24 cellular contexts compared by ENCODE assay signal in genomic region chr3:134928819-134929218, GRCh38.
"Had no signal": no experiment of that assay in that cellular context is flagged by ENCODE, and none has a peak within 500 bp of the region (broad histone marks: within the 10 kb centered on the region; RNA-seq: fewer than 3 reads in every experiment).

No MANE protein-coding gene starts in this region.

- H3K27me3 ChIP-seq: brain microvascular endothelial cell, Peyer's patch, SJCRH30 had no signal

- FAIRE-seq: colon had no signal

- H3K27ac ChIP-seq: brain microvascular endothelial cell, cardiac muscle cell, Peyer's patch, RWPE1, SJCRH30, VCaP had no signal

- H3K4me3 ChIP-seq: cardiac muscle cell, Peyer's patch, SJCRH30 had no signal

- H3K9me3 Mint-ChIP-seq: activated CD8-positive, alpha-beta T cell treated with anti-CD3 and anti-CD28 coated beads for 36 hours; activated T-helper 1 cell treated with anti-CD3 and anti-CD28 coated beads, Interleukin-12 subunit alpha, Interleukin-12 subunit beta, Interleukin-2, Interleukin-4 antibody, amounts not matched to agents 30 ng/mL and 10 ng/mL and 1 ng/mL, durations not matched to agents 14 hours and 24 hours and 36 hours had no signal

- H3K4me1 ChIP-seq: Peyer's patch, SJCRH30 had no signal

- H3K4me1 Mint-ChIP-seq: activated naive CD8-positive, alpha-beta T cell treated with anti-CD3 and anti-CD28 coated beads for 36 hours had no signal

- H3K4me2 ChIP-seq: SK-N-SH had no signal

- H3K9me3 ChIP-seq: SJCRH30 had no signal

- H3K9ac ChIP-seq: SK-N-SH had no signal

- DNase-seq: activated CD4-positive, alpha-beta T cell treated with anti-CD3 and anti-CD28 coated beads, Interleukin-2, amount 50 U/mL, for 1 hour; activated CD4-positive, CD25-positive, alpha-beta regulatory T cell; activated CD8-positive, alpha-beta memory T cell treated with anti-CD3 and anti-CD28 coated beads, Interleukin-2, amount 50 U/mL, for 4 hours; activated CD8-positive, alpha-beta T cell treated with anti-CD3 and anti-CD28 coated beads for 36 hours; activated naive CD4-positive, alpha-beta T cell treated with anti-CD3 and anti-CD28 coated beads for 36 hours; activated naive CD8-positive, alpha-beta T cell treated with anti-CD3 and anti-CD28 coated beads for 36 hours; brain microvascular endothelial cell; cerebellar nuclear complex; NCI-H1092; NCI-H1417 treated with DMSO at 0.1 percent for 48 hours; NCI-H1694; NCI-H2029; NCI-H510A treated with DMSO at 0.1 percent for 48 hours; NCI-H69; Peyer's patch; Right ventricle myocardium superior; SJCRH30; SK-N-SH; T-helper 1 cell had no signal

- ATAC-seq: activated CD8-positive, alpha-beta T cell treated with anti-CD3 and anti-CD28 coated beads for 36 hours had no signal

- H3K27me3 Mint-ChIP-seq: activated CD8-positive, alpha-beta T cell treated with anti-CD3 and anti-CD28 coated beads for 36 hours; activated naive CD8-positive, alpha-beta T cell treated with anti-CD3 and anti-CD28 coated beads for 36 hours had no signal

- H3K27ac Mint-ChIP-seq: activated CD8-positive, alpha-beta T cell treated with anti-CD3 and anti-CD28 coated beads for 36 hours; activated naive CD4-positive, alpha-beta T cell treated with anti-CD3 and anti-CD28 coated beads for 36 hours; activated naive CD8-positive, alpha-beta T cell treated with anti-CD3 and anti-CD28 coated beads for 36 hours; activated T-helper 1 cell treated with anti-CD3 and anti-CD28 coated beads, Interleukin-12 subunit alpha, Interleukin-12 subunit beta, Interleukin-2, Interleukin-4 antibody, amounts not matched to agents 30 ng/mL and 10 ng/mL and 1 ng/mL, durations not matched to agents 14 hours and 24 hours and 36 hours had no signal

- H3K4me3 Mint-ChIP-seq: activated CD8-positive, alpha-beta T cell treated with anti-CD3 and anti-CD28 coated beads for 36 hours; activated naive CD4-positive, alpha-beta T cell treated with anti-CD3 and anti-CD28 coated beads for 36 hours; activated naive CD8-positive, alpha-beta T cell treated with anti-CD3 and anti-CD28 coated beads for 36 hours; activated T-helper 1 cell treated with anti-CD3 and anti-CD28 coated beads, Interleukin-12 subunit alpha, Interleukin-12 subunit beta, Interleukin-2, Interleukin-4 antibody, amounts not matched to agents 30 ng/mL and 10 ng/mL and 1 ng/mL, durations not matched to agents 14 hours and 24 hours and 36 hours had no signal

- H3K36me3 Mint-ChIP-seq: activated naive CD8-positive, alpha-beta T cell treated with anti-CD3 and anti-CD28 coated beads for 36 hours had no signal

- H3K36me3 ChIP-seq: brain microvascular endothelial cell, cardiac muscle cell, Peyer's patch, SJCRH30 had no signal
